ENCODE assay signal across 8 cellular contexts in the genomic region with DNA sequence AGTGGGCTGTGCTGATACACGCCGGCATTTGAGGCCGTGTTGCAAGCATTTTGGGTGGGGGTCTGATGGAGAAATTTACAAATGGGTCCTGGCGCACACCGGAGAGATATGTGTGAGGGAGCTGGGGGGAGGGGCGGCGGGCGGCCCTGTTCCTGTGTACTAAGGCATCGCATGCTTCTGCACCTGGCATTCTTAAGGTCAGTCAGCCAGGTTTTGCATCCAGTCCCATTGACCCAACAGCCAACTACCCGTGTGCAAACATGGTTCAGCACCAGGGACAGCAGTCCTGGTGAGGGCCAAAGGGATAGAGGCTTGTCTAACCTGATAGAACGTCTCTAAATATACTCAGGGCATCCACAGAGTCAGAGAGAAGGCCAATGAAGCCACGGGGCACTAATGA. TPM values are rescaled to one million over a fixed set of nuclear protein-coding genes. Genes with fewer than 3 reads are reported as not detected.
DNase-seq lines count a peak whose midpoint lies in the region; ATAC-seq lines count a peak whose summit lies in the region.

No MANE protein-coding gene starts in this region.

- ATAC-seq in HG02884 (IDR thresholded peaks at IDR 0.05; ENCODE audit: unreplicated experiment) = no peak

- DNase-seq in NCI-H1105 treated with DMSO at 0.1 percent for 48 hours (lab: John Stamatoyannopoulos, UW) (peak; percentile 1), NCI-H1105 (lab: John Stamatoyannopoulos, UW) (no peak), Kasumi-1 (lab: John Stamatoyannopoulos, UW) (peak; percentile 7 to 35), cerebellum (ENCODE audit: low spot score) (peak; percentile 63), occipital lobe (lab: John Stamatoyannopoulos, UW) (peak; percentile 10), NCI-H510A treated with DMSO at 0.1 percent for 48 hours (lab: John Stamatoyannopoulos, UW) (no peak)
- DNase-seq in activated T-cell treated with anti-CD3 and anti-CD28 coated beads, Interleukin-2, amount 50 U/mL, for 48 hours = no peak

RNA-seq across cellular contexts. Expression of a gene that starts 0.8 kb away (rescaled TPM):
- total RNA-seq in cerebellum = 35.7 TPM
- 37.4 TPM for total RNA-seq in occipital lobe

Comparison
In these comparisons a context has a peak if more than half of its experiments do, and no peak if none do; other contexts are left out.
1. DNase-seq: peak in NCI-H1105 treated with DMSO at 0.1 percent for 48 hours (single experiment), Kasumi-1 (2 of 2), cerebellum (single experiment) and occipital lobe (single experiment); none in NCI-H1105 (single experiment), activated T-cell treated with anti-CD3 and anti-CD28 coated beads, Interleukin-2, amount 50 U/mL, for 48 hours (0 of 2) and NCI-H510A treated with DMSO at 0.1 percent for 48 hours (single experiment).